ENCODE assay signal across 33 cellular contexts in the genomic region with DNA sequence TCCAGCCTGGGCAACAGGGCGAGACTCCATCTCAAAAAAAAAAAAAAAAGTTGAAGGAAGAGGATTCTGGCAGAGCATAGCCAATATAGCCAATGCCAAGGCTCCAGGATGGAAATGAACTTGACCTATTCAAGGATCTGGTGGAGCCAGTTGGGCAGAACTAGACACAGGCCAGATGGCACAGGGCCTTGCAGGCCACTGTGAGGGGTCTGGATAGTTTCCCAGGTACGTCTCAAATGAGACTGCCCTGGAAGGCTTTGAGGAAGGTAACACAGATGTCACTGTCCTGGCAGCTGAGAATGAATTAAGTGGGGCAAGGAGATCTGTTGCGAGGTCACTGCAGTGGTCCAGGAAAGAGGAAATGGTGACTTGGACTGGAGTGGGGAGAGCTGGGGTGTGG. TPM values are rescaled to one million over a fixed set of nuclear protein-coding genes. Genes with fewer than 3 reads are reported as not detected.
A peak's percentile ranks its signal among the peaks of the same experiment; 100 is the strongest.
DNase-seq lines count a peak whose midpoint lies in the region; ATAC-seq and TF ChIP-seq lines count a peak whose summit lies in the region.
"Had no signal": no experiment of that assay in that cellular context is flagged by ENCODE, and none has a peak within 500 bp of the region (broad histone marks: within the 10 kb centered on the region; RNA-seq: fewer than 3 reads in every experiment).

No MANE protein-coding gene starts in this region.

- TF ChIP-seq CTCF in left ventricle myocardium inferior (IDR thresholded peaks at IDR 0.05; ENCODE audit: borderline replicate concordance), result no peak
- TF ChIP-seq CTCF in osteoblast (IDR thresholded peaks at IDR 0.05; ENCODE audit: extremely low read depth, low read depth, low read length), result no peak

- intact Hi-C loops in Right ventricle myocardium superior (cut with DNase I), result no loop called here
- intact Hi-C loops in left ventricle myocardium inferior (cut with micrococcal nuclease), result no loop called here

- no peak overlapping the region for H3K4me3 ChIP-seq in left ventricle myocardium inferior
- H3K4me3 ChIP-seq in osteoblast (ENCODE audit: insufficient read depth, low read length), result no peak overlapping the region
- H3K4me3 ChIP-seq: A549; BLaER1 treated with 17β-estradiol and CSF1 and Interleukin-3, amounts not matched to agents 10 nM and 100 nM; HAP-1; MG63 had no signal

- H3K4me1 ChIP-seq in left ventricle myocardium inferior (peaks cover 10% of the 10 kb centered on the region), osteoblast (ENCODE audit: insufficient read depth, low read length) (no peaks in the 10 kb centered on the region)
- H3K4me1 ChIP-seq: A549, HAP-1 had no signal

- no peak overlapping the region for H3K4me2 ChIP-seq in osteoblast (ENCODE audit: insufficient read depth, low read length)
- H3K4me2 ChIP-seq: A549 had no signal

- no peak for ATAC-seq in Right ventricle myocardium superior (ENCODE audit: poor library complexity)
- ATAC-seq: A549, Panc1 had no signal

- DNase-seq in Right ventricle myocardium superior (peak; percentile 0), left ventricle myocardium inferior (no peak), MV-4-11 (lab: John Stamatoyannopoulos, UW) (peak; percentile 33), cerebellar nuclear complex (lab: John Stamatoyannopoulos, UW) (peak; percentile 92 to 99), osteoblast (ENCODE audit: insufficient read length, low spot score, missing footprints) (peak; percentile 62), SW 1271 (lab: John Stamatoyannopoulos, UW) (no peak), hepatic stellate cell (ENCODE audit: low spot score) (no peak), middle frontal gyrus (ENCODE audit: extremely low spot score, low spot score) (no peak)
- DNase-seq: AML-193; CD4-positive, alpha-beta memory T cell; COR-L47; DMS79; EL; GF-D8; GOT3; HFFc6; KBM-7; MG63; NCI-H1092 treated with DMSO at 0.1 percent for 48 hours; NCI-H1436; NCI-H187; NCI-H2081 treated with DMSO at 0.1 percent for 48 hours; NCI-H2171 treated with DMSO at 0.1 percent for 48 hours; NCI-H345; NCI-H524; NCI-H774; NK-92 treated with Interleukin-12 subunit alpha and Interleukin-12 subunit beta, amount 100 ng/mL, for 24 hours; SHP77 treated with DMSO at 0.1 percent for 48 hours had no signal

- no peaks in the 10 kb centered on the region for H3K79me2 ChIP-seq in osteoblast (ENCODE audit: insufficient read depth, low read length)

- no peaks in the 10 kb centered on the region for H4K20me1 ChIP-seq in osteoblast (ENCODE audit: insufficient read depth, low read length)
- H4K20me1 ChIP-seq: BLaER1 treated with 17β-estradiol and CSF1 and Interleukin-3, amounts not matched to agents 10 nM and 100 nM had no signal

- H3K27me3 ChIP-seq in left ventricle myocardium inferior (ENCODE audit: low read depth), result peaks cover 28% of the 10 kb centered on the region
- H3K27me3 ChIP-seq in osteoblast (ENCODE audit: insufficient read depth, low read length), result peaks cover 23% of the 10 kb centered on the region
- H3K27me3 ChIP-seq: BLaER1 treated with 17β-estradiol and CSF1 and Interleukin-3, amounts not matched to agents 10 nM and 100 nM; MG63 had no signal

- H2AFZ ChIP-seq in osteoblast (ENCODE audit: low read length), result no peak overlapping the region

- no peaks in the 10 kb centered on the region for H3K36me3 ChIP-seq in left ventricle myocardium inferior
- H3K36me3 ChIP-seq in osteoblast (ENCODE audit: insufficient read depth, low read length), result no peaks in the 10 kb centered on the region
- H3K36me3 ChIP-seq: HAP-1, MG63 had no signal

- H3K27ac ChIP-seq in left ventricle myocardium inferior (replicated peaks), result no peak overlapping the region
- H3K27ac ChIP-seq in osteoblast (ENCODE audit: low read depth, low read length), result no peak overlapping the region
- H3K27ac ChIP-seq: A549; BLaER1 treated with 17β-estradiol and CSF1 and Interleukin-3, amounts not matched to agents 10 nM and 100 nM; RWPE1 had no signal

- no peaks in the 10 kb centered on the region for H3K9me3 ChIP-seq in left ventricle myocardium inferior (replicated peaks)
- H3K9me3 ChIP-seq in osteoblast (ENCODE audit: low read depth, low read length), result no peaks in the 10 kb centered on the region
- H3K9me3 ChIP-seq: A549, HAP-1, MG63 had no signal

RNA-seq across cellular contexts. Expression of a gene that starts 12.0 kb away (rescaled TPM):
- 1.8 TPM for total RNA-seq in Right ventricle myocardium superior
- 2.2 TPM for total RNA-seq in left ventricle myocardium inferior
- 5.9 and 6.5 TPM in 2 replicates for total RNA-seq in osteoblast

RNA-seq across cellular contexts. Expression of a gene that starts 12.5 kb away (rescaled TPM):
- total RNA-seq in Right ventricle myocardium superior (10.1 TPM), left ventricle myocardium inferior (9.7 TPM), osteoblast (9.4 and 14.1 TPM in 2 replicates)

Comparison
In these comparisons a context has a peak if more than half of its experiments do, and no peak if none do; other contexts are left out.
1. DNase-seq: peak in Right ventricle myocardium superior (single experiment), MV-4-11 (single experiment), cerebellar nuclear complex (2 of 2) and osteoblast (single experiment); none in left ventricle myocardium inferior (single experiment), SW 1271 (0 of 2), hepatic stellate cell (single experiment) and middle frontal gyrus (single experiment).